16 cellular contexts compared by ENCODE assay signal in genomic region chr6:132614554-132614953, GRCh38. TPM values are rescaled to one million over a fixed set of nuclear protein-coding genes. Genes with fewer than 3 reads are reported as not detected.
A peak's percentile ranks its signal among the peaks of the same experiment; 100 is the strongest.
DNase-seq lines count a peak whose midpoint lies in the region; ATAC-seq and TF ChIP-seq lines count a peak whose summit lies in the region.
"Had no signal": no experiment of that assay in that cellular context is flagged by ENCODE, and none has a peak within 500 bp of the region (broad histone marks: within the 10 kb centered on the region; RNA-seq: fewer than 3 reads in every experiment).

No MANE protein-coding gene starts in this region.

- no peaks in the 10 kb centered on the region for H3K79me2 ChIP-seq in Karpas-422 (ENCODE audit: low read length)

- ATAC-seq in HG03045 (IDR thresholded peaks at IDR 0.05; ENCODE audit: unreplicated experiment) (peak; percentile 72), activated B cell treated with CpG ODN at 0.5 μM for 24 hours (ENCODE audit: low read depth) (peak; percentile 49)
- ATAC-seq in naive thymus-derived CD8-positive, alpha-beta T cell: no peak

- H3K9me3 Mint-ChIP-seq in activated B cell treated with CpG ODN at 0.5 μM for 24 hours: no peaks in the 10 kb centered on the region
- H3K9me3 Mint-ChIP-seq in naive thymus-derived CD8-positive, alpha-beta T cell: no peaks in the 10 kb centered on the region

- CTCF ChIA-PET in activated B cell treated with CpG ODN at 0.5 μM for 24 hours (lab: Charles Lee): no interaction called here

- intact Hi-C loops in activated B cell treated with CpG ODN at 0.5 μM for 24 hours (cut with micrococcal nuclease): no loop called here

- H3K36me3 ChIP-seq in MG63: no peaks in the 10 kb centered on the region
- no peaks in the 10 kb centered on the region for H3K36me3 ChIP-seq in Karpas-422 (ENCODE audit: insufficient read depth, low read length)
- H3K36me3 ChIP-seq: neutrophil, thyroid gland had no signal

- peak overlapping the region; percentile 11 for H3K27ac Mint-ChIP-seq in activated B cell treated with CpG ODN at 0.5 μM for 24 hours
- H3K27ac Mint-ChIP-seq in naive thymus-derived CD8-positive, alpha-beta T cell: peak overlapping the region in 2 of 10 donors; percentile 11 to 46

- no peak for TF ChIP-seq CTCF in activated B cell treated with CpG ODN at 0.5 μM for 24 hours (IDR thresholded peaks at IDR 0.05)

- H3K27me3 Mint-ChIP-seq in activated B cell treated with CpG ODN at 0.5 μM for 24 hours: no peaks in the 10 kb centered on the region
- peaks cover 0 to 7% (median 0%) of the 10 kb centered on the region in 5 donors for H3K27me3 Mint-ChIP-seq in naive thymus-derived CD8-positive, alpha-beta T cell

- no peaks in the 10 kb centered on the region for H4K20me1 ChIP-seq in Karpas-422 (ENCODE audit: insufficient read depth, low read depth, low read length)

- H3K4me3 Mint-ChIP-seq in activated B cell treated with CpG ODN at 0.5 μM for 24 hours: peak overlapping the region; percentile 70
- peak overlapping the region in 6 of 10 donors; percentile 3 to 79 (median 27) for H3K4me3 Mint-ChIP-seq in naive thymus-derived CD8-positive, alpha-beta T cell

- H3K27me3 ChIP-seq in MG63: peaks cover 65% of the 10 kb centered on the region
- H3K27me3 ChIP-seq in Karpas-422 (ENCODE audit: low read length): no peaks in the 10 kb centered on the region
- H3K27me3 ChIP-seq: thyroid gland had no signal

- H3K9me2 ChIP-seq in Karpas-422 (replicated peaks; ENCODE audit: insufficient read depth, low read length): no peaks in the 10 kb centered on the region

- peaks cover 26% of the 10 kb centered on the region for H3K4me1 Mint-ChIP-seq in activated B cell treated with CpG ODN at 0.5 μM for 24 hours
- H3K4me1 Mint-ChIP-seq in naive thymus-derived CD8-positive, alpha-beta T cell: peaks cover 0 to 20% (median 0%) of the 10 kb centered on the region in 4 donors

- H3K9ac ChIP-seq in Karpas-422 (ENCODE audit: low read length): no peak overlapping the region

- no peaks in the 10 kb centered on the region for H3K4me1 ChIP-seq in Karpas-422 (ENCODE audit: low read length)
- H3K4me1 ChIP-seq: thyroid gland had no signal

- no peaks in the 10 kb centered on the region for H3K9me3 ChIP-seq in MG63
- H3K9me3 ChIP-seq in Karpas-422 (ENCODE audit: low read length): no peaks in the 10 kb centered on the region
- H3K9me3 ChIP-seq: neutrophil, thyroid gland had no signal

- H3K27ac ChIP-seq in Karpas-422 (ENCODE audit: low read length): no peak overlapping the region
- H3K27ac ChIP-seq: 22Rv1, dorsolateral prefrontal cortex, neutrophil, SK-N-MC, thyroid gland had no signal

- DNase-seq in NCI-H2107 treated with DMSO at 0.1 percent for 48 hours (lab: John Stamatoyannopoulos, UW; ENCODE audit: unreplicated experiment): peak; percentile 20
- DNase-seq in NCI-H2107 (lab: John Stamatoyannopoulos, UW): no peak
- no peak for DNase-seq in activated B cell treated with CpG ODN at 0.5 μM for 24 hours
- DNase-seq in naive thymus-derived CD8-positive, alpha-beta T cell: no peak
- DNase-seq in NCI-H345 treated with DMSO at 0.1 percent for 48 hours (lab: John Stamatoyannopoulos, UW; ENCODE audit: unreplicated experiment): no peak
- DNase-seq in MG63: no peak
- no peak for DNase-seq in Karpas-422
- DNase-seq: dorsolateral prefrontal cortex; GDM1; NCI-H2171; stimulated activated CD4-positive, alpha-beta T cell treated with anti-CD3 and anti-CD28 coated beads, Interleukin-4, amount 100 ng/mL, for 1 hour; thyroid gland had no signal

- H3K4me3 ChIP-seq in MG63 (no peak overlapping the region), Karpas-422 (ENCODE audit: low read length) (no peak overlapping the region)
- H3K4me3 ChIP-seq: SK-N-MC, thyroid gland had no signal

- POLR2A ChIA-PET in activated B cell treated with CpG ODN at 0.5 μM for 24 hours (lab: Charles Lee): no interaction called here
- POLR2A ChIA-PET in naive thymus-derived CD8-positive, alpha-beta T cell (lab: Charles Lee): no interaction called here

- no peak overlapping the region for H2AFZ ChIP-seq in Karpas-422 (ENCODE audit: low read length)

- no peak overlapping the region for H3K4me2 ChIP-seq in Karpas-422 (ENCODE audit: low read depth, low read length, poor library complexity, severe bottlenecking)

- H3K36me3 Mint-ChIP-seq in activated B cell treated with CpG ODN at 0.5 μM for 24 hours (ENCODE audit: low read depth): no peaks in the 10 kb centered on the region
- H3K36me3 Mint-ChIP-seq in naive thymus-derived CD8-positive, alpha-beta T cell: no peaks in the 10 kb centered on the region

RNA-seq across cellular contexts. Expression of gene TAAR2, which starts 9.5 kb away (rescaled TPM):
- not detected in 2 replicates for total RNA-seq in activated B cell treated with CpG ODN at 0.5 μM for 24 hours
- total RNA-seq in naive thymus-derived CD8-positive, alpha-beta T cell: not detected
- not detected for polyA plus RNA-seq in naive thymus-derived CD8-positive, alpha-beta T cell
- not detected in 2 replicates for total RNA-seq in MG63 (2014; rRNA removed; shearing (Covaris generic); ENCODE audit: low replicate concordance)
- not detected in 2 replicates for total RNA-seq in Karpas-422 (2014; rRNA removed; shearing (Covaris generic); ENCODE audit: low replicate concordance)
- total RNA-seq: dorsolateral prefrontal cortex, thyroid gland had no signal

RNA-seq across cellular contexts. Expression of gene TAAR5, which starts 25.0 kb away (rescaled TPM):
- not detected in 2 replicates for total RNA-seq in activated B cell treated with CpG ODN at 0.5 μM for 24 hours
- not detected for total RNA-seq in naive thymus-derived CD8-positive, alpha-beta T cell
- polyA plus RNA-seq in naive thymus-derived CD8-positive, alpha-beta T cell: not detected
- not detected in 2 replicates for total RNA-seq in MG63 (2014; rRNA removed; shearing (Covaris generic); ENCODE audit: low replicate concordance)
- not detected in 2 replicates for total RNA-seq in Karpas-422 (2014; rRNA removed; shearing (Covaris generic); ENCODE audit: low replicate concordance)
- total RNA-seq: thyroid gland had no signal

RNA-seq across cellular contexts. Expression of gene TAAR1, which starts 44.4 kb away (rescaled TPM):
- total RNA-seq in activated B cell treated with CpG ODN at 0.5 μM for 24 hours: not detected in 2 replicates
- not detected for total RNA-seq in naive thymus-derived CD8-positive, alpha-beta T cell
- polyA plus RNA-seq in naive thymus-derived CD8-positive, alpha-beta T cell: not detected
- not detected in 2 replicates for total RNA-seq in MG63 (2014; rRNA removed; shearing (Covaris generic); ENCODE audit: low replicate concordance)
- not detected in 2 replicates for total RNA-seq in Karpas-422 (2014; rRNA removed; shearing (Covaris generic); ENCODE audit: low replicate concordance)
- total RNA-seq: dorsolateral prefrontal cortex, thyroid gland had no signal

RNA-seq across cellular contexts. Expression of gene TAAR6, which starts 44.4 kb away (rescaled TPM):
- total RNA-seq in activated B cell treated with CpG ODN at 0.5 μM for 24 hours: not detected in 2 replicates
- total RNA-seq in naive thymus-derived CD8-positive, alpha-beta T cell: not detected
- not detected for polyA plus RNA-seq in naive thymus-derived CD8-positive, alpha-beta T cell
- not detected in 2 replicates for total RNA-seq in MG63 (2014; rRNA removed; shearing (Covaris generic); ENCODE audit: low replicate concordance)
- not detected in 2 replicates for total RNA-seq in Karpas-422 (2014; rRNA removed; shearing (Covaris generic); ENCODE audit: low replicate concordance)
- total RNA-seq: thyroid gland had no signal

Comparison
In these comparisons a context has a peak if more than half of its experiments do, and no peak if none do; other contexts are left out.
1. ATAC-seq: peak in HG03045 (single experiment) and activated B cell treated with CpG ODN at 0.5 μM for 24 hours (single experiment); none in naive thymus-derived CD8-positive, alpha-beta T cell (0 of 2).